ENCODE assay signal across 1 cellular context in the genomic region with DNA sequence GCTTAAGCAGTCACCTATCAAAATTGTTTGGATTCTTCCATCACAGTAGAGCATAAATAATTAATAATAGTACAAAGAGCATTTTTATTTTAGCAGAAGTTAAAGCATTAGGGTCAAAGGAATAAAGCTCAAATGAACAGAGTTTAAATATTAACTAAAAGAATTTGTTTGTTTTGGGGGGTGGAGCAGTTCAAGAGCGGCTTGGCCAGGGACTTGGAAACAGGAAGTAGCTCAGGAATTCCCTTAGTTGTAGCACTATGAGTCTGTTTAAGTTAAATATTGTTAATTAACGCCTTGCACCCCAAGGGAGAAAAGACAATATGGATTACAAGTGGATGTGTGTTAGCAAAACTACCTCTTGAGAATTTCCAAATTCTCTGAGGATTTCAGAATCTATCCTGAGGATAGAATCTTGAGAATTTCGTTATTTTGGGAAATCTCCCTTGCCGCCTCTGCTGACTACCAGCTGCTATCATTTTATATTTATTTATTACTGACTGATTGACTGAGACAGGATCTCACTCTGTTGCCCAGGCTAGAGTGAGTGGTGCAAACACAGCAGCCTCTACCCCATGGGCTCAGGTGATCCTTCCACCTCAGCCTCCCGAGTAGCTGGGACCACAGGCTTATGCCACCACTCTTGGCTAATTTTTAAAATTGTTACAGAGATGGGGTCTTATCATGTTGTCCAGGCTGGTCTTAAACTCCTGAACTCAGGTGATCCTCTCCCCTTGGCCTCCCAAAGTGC.
TF ChIP-seq lines count a peak whose summit lies in the region.

No MANE protein-coding gene starts in this region.

TF ChIP-seq in H1, 55 proteins besides CTCF, POLR2A, EP300 and RAD21 (continued from another document):
- TF ChIP-seq POU5F1 (IDR thresholded peaks at IDR 0.05; ENCODE audit: low read depth, low read length) (no peak), NANOG (IDR thresholded peaks at IDR 0.05; ENCODE audit: insufficient read depth, low read depth, low read length, poor library complexity, severe bottlenecking) (no peak), ASH2L (IDR thresholded peaks at IDR 0.05; ENCODE audit: low read length) (no peak), CBX8 (IDR thresholded peaks at IDR 0.05; ENCODE audit: borderline replicate concordance, low read depth, low read length) (no peak)
